19 cellular contexts compared by ENCODE assay signal in genomic region chr20:47922280-47922675, GRCh38.
DNase-seq lines count a peak whose midpoint lies in the region; ATAC-seq and TF ChIP-seq lines count a peak whose summit lies in the region.
"Had no signal": no experiment of that assay in that cellular context is flagged by ENCODE, and none has a peak within 500 bp of the region (broad histone marks: within the 10 kb centered on the region; RNA-seq: fewer than 3 reads in every experiment).

No MANE protein-coding gene starts in this region.

- peaks cover 16% of the 10 kb centered on the region for H3K9me3 ChIP-seq in adipocyte (ENCODE audit: control insufficient read depth, low read length)
- H3K9me3 ChIP-seq: ovary had no signal

- H3K27me3 ChIP-seq in adipocyte (replicated peaks; ENCODE audit: control insufficient read depth, insufficient read depth, low read length): peaks cover 10% of the 10 kb centered on the region
- H3K27me3 ChIP-seq in foreskin keratinocyte: no peaks in the 10 kb centered on the region
- H3K27me3 ChIP-seq: ovary had no signal

- TF ChIP-seq CTCF in foreskin keratinocyte (conservative IDR thresholded peaks at IDR 0.05): no peak

- H3K4me1 ChIP-seq in adipocyte (ENCODE audit: control insufficient read depth, insufficient read depth, low read length) (peaks cover 17% of the 10 kb centered on the region), foreskin keratinocyte (peaks cover 45% of the 10 kb centered on the region)

- peak; percentile 4 for DNase-seq in ACHN
- DNase-seq in GM04503 (ENCODE audit: low read depth): peak; percentile 14
- peak; percentile 56 for DNase-seq in adipocyte (ENCODE audit: low read depth)
- DNase-seq in foreskin keratinocyte: peak; percentile 62 to 78
- no peak for DNase-seq in ureter (ENCODE audit: low spot score)
- no peak for DNase-seq in NCI-H526 (lab: John Stamatoyannopoulos, UW)
- DNase-seq: activated CD8-positive, alpha-beta T cell treated with anti-CD3 and anti-CD28 coated beads for 36 hours; activated naive CD8-positive, alpha-beta T cell treated with anti-CD3 and anti-CD28 coated beads for 36 hours; activated T-cell treated with anti-CD3 and anti-CD28 coated beads, Interleukin-2, amount 50 U/mL, for 72 hours; central memory CD4-positive, alpha-beta T cell; effector memory CD8-positive, alpha-beta T cell; foreskin fibroblast; left colon; NCI-H2081; NCI-H526 treated with DMSO at 0.1 percent for 48 hours; ovary; T-cell had no signal

- no peak overlapping the region for H3K4me3 ChIP-seq in adipocyte (ENCODE audit: low read length)
- H3K4me3 ChIP-seq: ovary had no signal

- ATAC-seq in foreskin keratinocyte (peak; percentile 36), HG02970 (IDR thresholded peaks at IDR 0.05; ENCODE audit: low FRiP score, unreplicated experiment) (no peak), HG02763 (IDR thresholded peaks at IDR 0.05; ENCODE audit: unreplicated experiment) (no peak)
- ATAC-seq: activated CD8-positive, alpha-beta T cell treated with anti-CD3 and anti-CD28 coated beads for 36 hours; activated T-cell treated with anti-CD3 and anti-CD28 coated beads, Interleukin-2, amount 50 U/mL, for 72 hours; effector memory CD8-positive, alpha-beta T cell; left colon; T-cell had no signal

- peak overlapping the region; percentile 99 for H3K27ac ChIP-seq in foreskin keratinocyte
- H3K27ac ChIP-seq: ovary had no signal

- H3K36me3 ChIP-seq in adipocyte (ENCODE audit: control insufficient read depth, insufficient read depth, low read length, severe bottlenecking): no peaks in the 10 kb centered on the region
- H3K36me3 ChIP-seq: ovary had no signal

- H3K9ac ChIP-seq in adipocyte (ENCODE audit: low read length): no peak overlapping the region

- in situ Hi-C loops in ACHN (cut with HindIII; ENCODE audit: low pct_ligation_motif_present, low pct_unique_long_range_greater_than_20kb, low sequenced_read_pairs): no loop called here

Comparison
In these comparisons a context has a peak if more than half of its experiments do, and no peak if none do; other contexts are left out.
1. DNase-seq: peak in ACHN (single experiment), GM04503 (single experiment), adipocyte (single experiment) and foreskin keratinocyte (2 of 2); none in ureter (single experiment) and NCI-H526 (0 of 2).